In the genomic region with DNA sequence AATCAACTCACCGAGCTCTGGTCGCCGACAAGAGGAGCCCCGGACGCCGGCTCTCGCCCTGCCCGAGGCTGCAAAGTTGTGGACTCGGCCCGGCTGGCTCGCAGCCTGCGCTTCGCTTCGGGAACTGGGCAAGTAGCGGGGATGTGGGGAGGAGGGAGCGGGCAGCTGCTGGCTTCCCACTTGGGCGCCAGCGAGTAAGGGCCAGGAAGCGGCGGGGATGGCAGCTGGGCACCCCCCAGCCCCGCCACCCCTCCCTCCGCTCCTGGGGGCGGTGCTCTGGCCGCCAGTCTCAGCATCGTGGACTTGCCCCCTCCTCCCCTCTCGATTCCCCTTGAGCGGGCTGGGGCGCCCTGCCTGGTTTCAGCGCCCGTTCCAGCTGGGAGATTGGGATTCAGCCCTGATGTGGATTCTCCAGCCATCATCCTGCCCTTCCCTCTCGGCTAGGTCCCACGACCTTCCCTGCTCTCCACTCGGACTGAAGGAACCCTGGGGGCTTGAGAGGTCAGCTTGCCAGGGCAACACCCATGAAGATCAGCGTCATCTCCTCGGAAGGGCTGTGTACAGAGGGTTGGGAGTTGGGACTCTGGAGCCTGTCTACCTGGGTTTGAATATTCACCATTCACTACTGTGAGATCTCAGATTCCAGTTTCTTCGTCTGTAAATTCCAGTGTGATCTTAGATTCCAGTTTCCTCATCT, we compare ENCODE assay signal across 8 cellular contexts. TPM values are rescaled to one million over a fixed set of nuclear protein-coding genes. Genes with fewer than 3 reads are reported as not detected.
DNase-seq lines count a peak whose midpoint lies in the region; ATAC-seq, FAIRE-seq and TF ChIP-seq lines count a peak whose summit lies in the region.

Gene ZDHHC22 (minus strand): TSS at position 200 of the 697 bp plus-strand sequence. CDS start 2,053 bp downstream, outside the sequence.

- ATAC-seq in A549 (peak; percentile 35 to 41; a peak in 5 of 6 replicates), memory B cell (ENCODE audit: low read depth) (peak; percentile 8), GM21528 (IDR thresholded peaks at IDR 0.05; ENCODE audit: low FRiP score, unreplicated experiment) (no peak), HG03520 (IDR thresholded peaks at IDR 0.05; ENCODE audit: unreplicated experiment) (no peak), HG03039 (IDR thresholded peaks at IDR 0.05; ENCODE audit: unreplicated experiment) (no peak)

- TF ChIP-seq CTCF in A549 (IDR thresholded peaks at IDR 0.05), result no peak

- peaks cover 59% of the 10 kb centered on the region for H3K27me3 ChIP-seq in HUES64 (ENCODE audit: insufficient read depth, low read length)

- TF ChIP-seq POLR2A in A549 (IDR thresholded peaks at IDR 0.05; ENCODE audit: low read length), result no peak

- peaks cover 42% of the 10 kb centered on the region for H3K27me3 Mint-ChIP-seq in memory B cell

- H3K9me3 Mint-ChIP-seq in memory B cell, result no peaks in the 10 kb centered on the region

- peak within 1 kb of the TSS; percentile 46 for H3K9ac ChIP-seq in HUES64 (ENCODE audit: low read depth, low read length)

- peak within 1 kb of the TSS; percentile 100 for H3K4me2 ChIP-seq in A549

- peak within 1 kb of the TSS; percentile 58 for H3K4me3 ChIP-seq in A549
- H3K4me3 ChIP-seq in HUES64 (ENCODE audit: low read length), result peak within 1 kb of the TSS; percentile 55

- WGBS in A549 (ENCODE audit: missing lambda C conversion rate), result 19% methylated on average over 17 of the region's 36 CpGs
- 2% methylated on average over 36 of the region's 36 CpGs for WGBS in HUES64

- CTCF ChIA-PET in A549 (lab: Yijun Ruan, JAX), result interaction anchor here (0.9 to 7.3 kb wide), 19 partner anchors 8 to 411 kb away, joined by 3 to 78 read pairs (median 5); partner anchors contain the start of genes GSTZ1 and POMT2

- no peak for FAIRE-seq in A549 (lab: Jason Lieb, UNC)

- TF ChIP-seq RAD21 in A549 (conservative IDR thresholded peaks at IDR 0.05 in 1 of 2, IDR thresholded peaks at IDR 0.05 in 1 of 2), result no peak

- peak within 1 kb of the TSS; percentile 72 for H3K4me3 Mint-ChIP-seq in memory B cell

- peak within 1 kb of the TSS in 1 of 2 experiments; percentile 70; a peak in 4 of 6 replicates for H3K27ac ChIP-seq in A549
- H3K27ac ChIP-seq in HUES64 (ENCODE audit: low read depth, low read length), result no peak within 1 kb of the TSS; the same call in 1 of the 2 replicates

- peaks cover 20% of the 10 kb centered on the region for H3K4me1 Mint-ChIP-seq in memory B cell

- H3K4me1 ChIP-seq in A549, result peaks cover 9% of the 10 kb centered on the region
- peaks cover 49% of the 10 kb centered on the region for H3K4me1 ChIP-seq in HUES64 (ENCODE audit: insufficient read depth, low read length)

- no peaks in the 10 kb centered on the region for H3K36me3 Mint-ChIP-seq in memory B cell

- H3K27ac Mint-ChIP-seq in memory B cell, result no peak within 1 kb of the TSS

- POLR2A ChIA-PET in A549 (lab: Yijun Ruan, JAX), result no interaction called here

- peaks cover 9% of the 10 kb centered on the region; the same call in 1 of the 2 replicates for H3K36me3 ChIP-seq in HUES64 (ENCODE audit: insufficient read depth, low read length)

- no peaks in the 10 kb centered on the region for H3K9me3 ChIP-seq in A549
- H3K9me3 ChIP-seq in HUES64 (ENCODE audit: insufficient read depth, low read depth, low read length), result no peaks in the 10 kb centered on the region

- DNase-seq in A549 (ENCODE audit: low read depth in 1 of 2, low spot score in 1 of 2) (peak; percentile 22 to 36), astrocyte of the hippocampus (ENCODE audit: low read depth, low spot score) (peak; percentile 60), memory B cell (ENCODE audit: low spot score in 2 of 2) (no peak), UCSD-AML1 (lab: John Stamatoyannopoulos, UW; ENCODE audit: unreplicated experiment) (no peak)

- TF ChIP-seq EP300 in A549 (IDR thresholded peaks at IDR 0.05), result no peak

TF ChIP-seq in A549, 52 proteins besides CTCF, POLR2A, EP300 and RAD21:
- TF ChIP-seq EHF (CRISPR knock-in tag; IDR thresholded peaks at IDR 0.05) (no peak), MAFK (IDR thresholded peaks at IDR 0.05; ENCODE audit: partially characterized antibody) (no peak), RARB (CRISPR knock-in tag; IDR thresholded peaks at IDR 0.05) (no peak), MYC (IDR thresholded peaks at IDR 0.05; ENCODE audit: borderline replicate concordance, low read length) (no peak), HOXB5 (CRISPR knock-in tag; IDR thresholded peaks at IDR 0.05) (no peak), ZFP36 (IDR thresholded peaks at IDR 0.05; ENCODE audit: borderline replicate concordance, partially characterized antibody) (no peak), RNF2 (IDR thresholded peaks at IDR 0.05; ENCODE audit: borderline replicate concordance, low read depth) (no peak), GATA3 (IDR thresholded peaks at IDR 0.05; ENCODE audit: borderline replicate concordance) (no peak)
TF ChIP-seq in A549: peak in this region for 0.

RNA-seq across cellular contexts. Expression of gene ZDHHC22, which starts in this region (rescaled TPM):
- 0.04 and 0.11 TPM in 2 replicates for polyA plus RNA-seq in A549 (2011; rRNA removed)
- 0.08 and 0.10 TPM in 2 replicates for polyA plus RNA-seq in A549 (2012; cell fraction: cytosol; rRNA removed)
- polyA plus RNA-seq in A549 (2012; cell fraction: nucleus; rRNA removed), result 0.10 and 0.12 TPM in 2 replicates
- 0.16 to 0.28 TPM (median 0.23 TPM) in 3 replicates for polyA plus RNA-seq in A549 (2017; fragmentation: RNase III; extraction: RNeasy Plus Mini Kit Qiagen cat#74134 plus additional on column Dnase treatment)
- 0.08 TPM in 1 of 2 replicates, not detected in the other for polyA minus RNA-seq in A549 (2011; rRNA and poly(A)+ RNA removed)
- polyA plus RNA-seq in HUES64 (2013, experiment 1 of 2), result 19.1 TPM
- 16.3 TPM for polyA plus RNA-seq in HUES64 (2013, experiment 2 of 2)

Comparison
In these comparisons a context has a peak if more than half of its experiments do, and no peak if none do; other contexts are left out.
1. Peak in DNase-seq, ATAC-seq, H3K4me3 ChIP-seq and H3K4me2 ChIP-seq in A549; RNA of the gene not detected or under 1 TPM.